In genomic region chr9:116750543-116750942, GRCh38 we compare ENCODE assay signal across 28 cellular contexts.
"Had no signal": no experiment of that assay in that cellular context is flagged by ENCODE, and none has a peak within 500 bp of the region (broad histone marks: within the 10 kb centered on the region; RNA-seq: fewer than 3 reads in every experiment).

No MANE protein-coding gene starts in this region.

- H3K4me1 ChIP-seq: parathyroid adenoma, psoas muscle, right lobe of liver, sigmoid colon, stomach, thyroid gland, tibial nerve, upper lobe of left lung, vagina had no signal

- H3K27me3 ChIP-seq: neural progenitor cell, ovary, right lobe of liver, sigmoid colon, stomach, thyroid gland, tibial nerve, upper lobe of left lung, vagina had no signal

- H3K27ac ChIP-seq: neural progenitor cell, ovary, parathyroid adenoma, psoas muscle, right lobe of liver, sigmoid colon, stomach, thoracic aorta, thyroid gland, tibial nerve, upper lobe of left lung, vagina had no signal

- H3K36me3 Mint-ChIP-seq: natural killer cell; neural progenitor cell; stimulated activated effector memory CD8-positive, alpha-beta T cell treated with anti-CD3 and anti-CD28 coated beads, Interleukin-12 subunit alpha, Interleukin-12 subunit beta, amount 100 ng/mL, for 72 hours; stimulated activated naive B cell treated with anti-CD40 and anti-IgM and Interleukin-4, amounts not matched to agents 10 μg/mL and 1 μg/mL and 100 μg/mL, for 72 hours had no signal

- H3K4me3 Mint-ChIP-seq: natural killer cell; nephron; neural progenitor cell; stimulated activated effector memory CD8-positive, alpha-beta T cell treated with anti-CD3 and anti-CD28 coated beads, Interleukin-12 subunit alpha, Interleukin-12 subunit beta, amount 100 ng/mL, for 72 hours; stimulated activated naive B cell treated with anti-CD40 and anti-IgM and Interleukin-4, amounts not matched to agents 10 μg/mL and 1 μg/mL and 100 μg/mL, for 72 hours; stimulated activated naive CD8-positive, alpha-beta T cell treated with anti-CD3 and anti-CD28 coated beads, Interleukin-15, Interleukin-2, amounts not matched to agents 100 ng/mL and 50 ng/mL, for 24 hours had no signal

- H3K27me3 Mint-ChIP-seq: progenitor cell of endocrine pancreas had no signal

- H3K4me1 Mint-ChIP-seq: natural killer cell; nephron; neural progenitor cell; stimulated activated effector memory CD8-positive, alpha-beta T cell treated with anti-CD3 and anti-CD28 coated beads, Interleukin-12 subunit alpha, Interleukin-12 subunit beta, amount 100 ng/mL, for 72 hours had no signal

- H3K4me2 ChIP-seq: neural progenitor cell had no signal

- H3K79me2 ChIP-seq: parathyroid adenoma had no signal

- H3K9me3 ChIP-seq: ovary, psoas muscle, right lobe of liver, thyroid gland, vagina had no signal

- H3K27ac Mint-ChIP-seq: natural killer cell; nephron; neural progenitor cell; progenitor cell of endocrine pancreas; stimulated activated effector memory CD8-positive, alpha-beta T cell treated with anti-CD3 and anti-CD28 coated beads, Interleukin-12 subunit alpha, Interleukin-12 subunit beta, amount 100 ng/mL, for 72 hours; stimulated activated naive B cell treated with anti-CD40 and anti-IgM and Interleukin-4, amounts not matched to agents 10 μg/mL and 1 μg/mL and 100 μg/mL, for 72 hours; stimulated activated naive CD8-positive, alpha-beta T cell treated with anti-CD3 and anti-CD28 coated beads, Interleukin-15, Interleukin-2, amounts not matched to agents 100 ng/mL and 50 ng/mL, for 24 hours had no signal

- H3K9ac ChIP-seq: neural progenitor cell, parathyroid adenoma had no signal

- H2AFZ ChIP-seq: neural progenitor cell, parathyroid adenoma had no signal

- DNase-seq: natural killer cell; occipital lobe; ovary; posterior cingulate gyrus; psoas muscle; right cardiac atrium; right lobe of liver; sigmoid colon; small intestine; stimulated activated CD4-positive, alpha-beta T cell treated with anti-CD3 and anti-CD28 coated beads, Interleukin-15, amount 100 ng/mL, for 24 hours; stimulated activated CD4-positive, alpha-beta T cell treated with anti-CD3 and anti-CD28 coated beads, Interleukin-2, amount 100 ng/mL, for 24 hours; stimulated activated CD4-positive, alpha-beta T cell treated with anti-CD3 and anti-CD28 coated beads, Interleukin-2, amount 100 ng/mL, for 48 hours; stimulated activated CD4-positive, alpha-beta T cell treated with anti-CD3 and anti-CD28 coated beads, Interleukin-4, amount 100 ng/mL, for 24 hours; stimulated activated naive B cell treated with anti-CD40 and anti-IgM and Interleukin-4, amounts not matched to agents 10 μg/mL and 1 μg/mL and 100 μg/mL, for 72 hours; stimulated activated naive CD4-positive, alpha-beta T cell treated with Interleukin-2 at 50 U/mL for 16 hours; stomach; thyroid gland; trophoblast cell; upper lobe of left lung had no signal

- H3K36me3 ChIP-seq: neural progenitor cell, ovary, right lobe of liver, sigmoid colon, stomach, thoracic aorta, thyroid gland, upper lobe of left lung, vagina had no signal

- H3K4me3 ChIP-seq: neural progenitor cell, ovary, psoas muscle, right lobe of liver, sigmoid colon, stomach, thoracic aorta, thyroid gland, tibial nerve, upper lobe of left lung, vagina had no signal
